Comparison of ENCODE assay signal across 21 cellular contexts in genomic region chr6:135434095-135434494, GRCh38.
A peak's percentile ranks its signal among the peaks of the same experiment; 100 is the strongest.
DNase-seq lines count a peak whose midpoint lies in the region; ATAC-seq and TF ChIP-seq lines count a peak whose summit lies in the region.
"Had no signal": no experiment of that assay in that cellular context is flagged by ENCODE, and none has a peak within 500 bp of the region (broad histone marks: within the 10 kb centered on the region; RNA-seq: fewer than 3 reads in every experiment).

No MANE protein-coding gene starts in this region.

- ATAC-seq in GM18861 (IDR thresholded peaks at IDR 0.05; ENCODE audit: unreplicated experiment), result peak; percentile 50
- ATAC-seq in HG02973 (IDR thresholded peaks at IDR 0.05; ENCODE audit: unreplicated experiment), result peak; percentile 71
- ATAC-seq in stimulated activated naive B cell treated with anti-CD40 and anti-IgM and Interleukin-4, amounts not matched to agents 10 μg/mL and 1 μg/mL and 100 μg/mL, for 72 hours (replicated peaks), result peak; percentile 73 to 84
- ATAC-seq: activated CD4-positive, alpha-beta T cell treated with anti-CD3 and anti-CD28 coated beads for 36 hours; lower lobe of right lung had no signal

- H3K4me1 Mint-ChIP-seq in stimulated activated naive B cell treated with anti-CD40 and anti-IgM and Interleukin-4, amounts not matched to agents 10 μg/mL and 1 μg/mL and 100 μg/mL, for 72 hours, result peaks cover 0 to 2% of the 10 kb centered on the region in 2 donors
- H3K4me1 Mint-ChIP-seq: endodermal cell, nephron had no signal

- H3K27ac Mint-ChIP-seq in stimulated activated naive B cell treated with anti-CD40 and anti-IgM and Interleukin-4, amounts not matched to agents 10 μg/mL and 1 μg/mL and 100 μg/mL, for 72 hours, result no peak overlapping the region
- H3K27ac Mint-ChIP-seq: activated CD4-positive, alpha-beta T cell treated with anti-CD3 and anti-CD28 coated beads for 36 hours; activated T-helper 1 cell treated with anti-CD3 and anti-CD28 coated beads, Interleukin-12 subunit alpha, Interleukin-12 subunit beta, Interleukin-2, Interleukin-4 antibody, amounts not matched to agents 30 ng/mL and 10 ng/mL and 1 ng/mL, durations not matched to agents 14 hours and 24 hours and 36 hours; nephron had no signal

- H3K4me3 ChIP-seq in vagina, result no peak overlapping the region
- H3K4me3 ChIP-seq: lower lobe of right lung had no signal

- intact Hi-C loops in vagina (cut with DNase I), result no loop called here

- no peaks in the 10 kb centered on the region for H3K9me3 Mint-ChIP-seq in stimulated activated naive B cell treated with anti-CD40 and anti-IgM and Interleukin-4, amounts not matched to agents 10 μg/mL and 1 μg/mL and 100 μg/mL, for 72 hours
- H3K9me3 Mint-ChIP-seq: central memory CD8-positive, alpha-beta T cell; endodermal cell; nephron had no signal

- no peaks in the 10 kb centered on the region for H3K27me3 ChIP-seq in vagina

- peaks cover 0 to 48% of the 10 kb centered on the region in 2 donors for H3K36me3 ChIP-seq in vagina

- H3K27ac ChIP-seq in vagina, result no peak overlapping the region
- H3K27ac ChIP-seq: C4-2B, HL-60, KMS-11, lower lobe of right lung had no signal

- peak; percentile 37 for DNase-seq in NOMO-1 treated with dmso at 0.1 percent for 144 hours (lab: John Stamatoyannopoulos, UW; ENCODE audit: unreplicated experiment)
- no peak for DNase-seq in stimulated activated naive B cell treated with anti-CD40 and anti-IgM and Interleukin-4, amounts not matched to agents 10 μg/mL and 1 μg/mL and 100 μg/mL, for 72 hours
- no peak for DNase-seq in COLO829 (ENCODE audit: low spot score)
- no peak for DNase-seq in NCI-H345 treated with DMSO at 0.1 percent for 48 hours (lab: John Stamatoyannopoulos, UW; ENCODE audit: unreplicated experiment)
- no peak for DNase-seq in vagina (ENCODE audit: extremely low spot score in 2 of 2)
- DNase-seq: activated CD4-positive, alpha-beta T cell treated with anti-CD3 and anti-CD28 coated beads for 36 hours; DND-41; endodermal cell; foreskin melanocyte; lower lobe of right lung; NCI-H1694 treated with DMSO at 0.1 percent for 48 hours; NCI-H510A treated with DMSO at 0.1 percent for 48 hours; stimulated activated CD4-positive, alpha-beta T cell treated with anti-CD3 and anti-CD28 coated beads, Interleukin-15, amount 100 ng/mL, for 24 hours had no signal

- H3K4me3 Mint-ChIP-seq in stimulated activated naive B cell treated with anti-CD40 and anti-IgM and Interleukin-4, amounts not matched to agents 10 μg/mL and 1 μg/mL and 100 μg/mL, for 72 hours, result no peak overlapping the region
- H3K4me3 Mint-ChIP-seq: activated CD4-positive, alpha-beta T cell treated with anti-CD3 and anti-CD28 coated beads for 36 hours; activated T-helper 1 cell treated with anti-CD3 and anti-CD28 coated beads, Interleukin-12 subunit alpha, Interleukin-12 subunit beta, Interleukin-2, Interleukin-4 antibody, amounts not matched to agents 30 ng/mL and 10 ng/mL and 1 ng/mL, durations not matched to agents 14 hours and 24 hours and 36 hours; central memory CD8-positive, alpha-beta T cell; endodermal cell; nephron had no signal

- H3K27me3 Mint-ChIP-seq in stimulated activated naive B cell treated with anti-CD40 and anti-IgM and Interleukin-4, amounts not matched to agents 10 μg/mL and 1 μg/mL and 100 μg/mL, for 72 hours, result no peaks in the 10 kb centered on the region
- H3K27me3 Mint-ChIP-seq: activated CD4-positive, alpha-beta T cell treated with anti-CD3 and anti-CD28 coated beads for 36 hours; central memory CD8-positive, alpha-beta T cell had no signal

- no peaks in the 10 kb centered on the region for H3K9me3 ChIP-seq in vagina
- H3K9me3 ChIP-seq: lower lobe of right lung had no signal

- TF ChIP-seq POLR2A in vagina (IDR thresholded peaks at IDR 0.05), result no peak

- H3K4me1 ChIP-seq in vagina, result no peaks in the 10 kb centered on the region
- H3K4me1 ChIP-seq: lower lobe of right lung had no signal

- no peak for TF ChIP-seq CTCF in vagina (IDR thresholded peaks at IDR 0.05)

- H3K36me3 Mint-ChIP-seq in stimulated activated naive B cell treated with anti-CD40 and anti-IgM and Interleukin-4, amounts not matched to agents 10 μg/mL and 1 μg/mL and 100 μg/mL, for 72 hours, result peaks cover 5 to 6% of the 10 kb centered on the region in 2 donors
